ENCODE assay signal across 1 cellular context in genomic region chr20:38840053-38840893, GRCh38.
TF ChIP-seq lines count a peak whose summit lies in the region.

No MANE protein-coding gene starts in this region.

TF ChIP-seq in SK-N-SH, 30 proteins besides CTCF, POLR2A, EP300 and RAD21 (continued from another document):
- TF ChIP-seq CHD2 (IDR thresholded peaks at IDR 0.05; ENCODE audit: low read length, partially characterized antibody), result no peak
- TF ChIP-seq MXI1 (IDR thresholded peaks at IDR 0.05; ENCODE audit: low read depth, low read length), result no peak
- TF ChIP-seq TEAD4 (IDR thresholded peaks at IDR 0.05; ENCODE audit: borderline replicate concordance, insufficient read depth), result no peak
- TF ChIP-seq, protein P1, sequence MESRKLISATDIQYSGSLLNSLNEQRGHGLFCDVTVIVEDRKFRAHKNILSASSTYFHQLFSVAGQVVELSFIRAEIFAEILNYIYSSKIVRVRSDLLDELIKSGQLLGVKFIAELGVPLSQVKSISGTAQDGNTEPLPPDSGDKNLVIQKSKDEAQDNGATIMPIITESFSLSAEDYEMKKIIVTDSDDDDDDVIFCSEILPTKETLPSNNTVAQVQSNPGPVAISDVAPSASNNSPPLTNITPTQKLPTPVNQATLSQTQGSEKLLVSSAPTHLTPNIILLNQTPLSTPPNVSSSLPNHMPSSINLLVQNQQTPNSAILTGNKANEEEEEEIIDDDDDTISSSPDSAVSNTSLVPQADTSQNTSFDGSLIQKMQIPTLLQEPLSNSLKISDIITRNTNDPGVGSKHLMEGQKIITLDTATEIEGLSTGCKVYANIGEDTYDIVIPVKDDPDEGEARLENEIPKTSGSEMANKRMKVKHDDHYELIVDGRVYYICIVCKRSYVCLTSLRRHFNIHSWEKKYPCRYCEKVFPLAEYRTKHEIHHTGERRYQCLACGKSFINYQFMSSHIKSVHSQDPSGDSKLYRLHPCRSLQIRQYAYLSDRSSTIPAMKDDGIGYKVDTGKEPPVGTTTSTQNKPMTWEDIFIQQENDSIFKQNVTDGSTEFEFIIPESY (IDR thresholded peaks at IDR 0.05; ENCODE audit: borderline replicate concordance, low read depth), result no peak
- no peak for TF ChIP-seq NFIC (IDR thresholded peaks at IDR 0.05; ENCODE audit: borderline replicate concordance)
- TF ChIP-seq ELF1 (IDR thresholded peaks at IDR 0.05), result no peak
- TF ChIP-seq RFX5 (IDR thresholded peaks at IDR 0.05; ENCODE audit: low read length), result no peak
- TF ChIP-seq TCF12 (IDR thresholded peaks at IDR 0.05), result no peak
- TF ChIP-seq PBX3 (IDR thresholded peaks at IDR 0.05), result no peak
- TF ChIP-seq YY1 (IDR thresholded peaks at IDR 0.05; ENCODE audit: low read depth), result no peak
- no peak for TF ChIP-seq IRF3 (IDR thresholded peaks at IDR 0.05; ENCODE audit: low read depth, low read length)
- no peak for TF ChIP-seq SMC3 (IDR thresholded peaks at IDR 0.05; ENCODE audit: low read depth, low read length)
